In genomic region chr22:20427945-20428417, GRCh38 we compare ENCODE assay signal across 26 cellular contexts.
"Had no signal": no experiment of that assay in that cellular context is flagged by ENCODE, and none has a peak within 500 bp of the region (broad histone marks: within the 10 kb centered on the region; RNA-seq: fewer than 3 reads in every experiment).

No MANE protein-coding gene starts in this region.

- H3K4me3 ChIP-seq: colonic mucosa, gastroesophageal sphincter, lung, pancreas, tibial artery had no signal

- DNase-seq: activated CD4-positive, alpha-beta memory T cell treated with anti-CD3 and anti-CD28 coated beads, Interleukin-2, amount 10 ng/mL, durations not matched to agents 7 days and 5 days; activated CD4-positive, alpha-beta T cell treated with anti-CD3 and anti-CD28 coated beads, Interleukin-2, amount 10 ng/mL, durations not matched to agents 24 days and 14 days; activated naive CD8-positive, alpha-beta T cell treated with anti-CD3 and anti-CD28 coated beads for 36 hours; amniotic stem cell; colonic mucosa; endodermal cell; head of caudate nucleus; islet precursor cell; left colon; natural killer cell; stimulated activated CD4-positive, alpha-beta T cell treated with anti-CD3 and anti-CD28 coated beads, Interleukin-2, amount 100 ng/mL, for 24 hours; stimulated activated naive CD8-positive, alpha-beta T cell treated with anti-CD3 and anti-CD28 coated beads, Interleukin-15, amount 100 ng/mL, for 72 hours; SW 1271 had no signal

- ATAC-seq: activated CD4-positive, CD25-positive, alpha-beta regulatory T cell treated with anti-CD3 and anti-CD28 coated beads, Interleukin-2, amount 50 U/mL, for 24 hours; gastroesophageal sphincter; left colon; natural killer cell; pancreas; right cardiac atrium; stimulated activated effector memory CD8-positive, alpha-beta T cell treated with anti-CD3 and anti-CD28 coated beads, Interleukin-12 subunit alpha, Interleukin-12 subunit beta, amount 100 ng/mL, for 72 hours; stimulated activated naive CD8-positive, alpha-beta T cell treated with anti-CD3 and anti-CD28 coated beads, Interleukin-15, amount 100 ng/mL, for 72 hours had no signal

- H3K9me3 ChIP-seq: colonic mucosa, gastroesophageal sphincter, neutrophil, pancreas, tibial artery had no signal

- H3K27ac ChIP-seq: colonic mucosa, epithelial cell of prostate, gastroesophageal sphincter, neutrophil, pancreas, skin epidermis, tibial artery, VCaP had no signal

- FAIRE-seq: bronchial epithelial cell, pancreas had no signal

- H3K27ac Mint-ChIP-seq: activated CD4-positive, alpha-beta memory T cell treated with anti-CD3 and anti-CD28 coated beads, Interleukin-2, amount 10 ng/mL, durations not matched to agents 7 days and 5 days; activated CD4-positive, alpha-beta T cell treated with anti-CD3 and anti-CD28 coated beads, Interleukin-2, amount 10 ng/mL, durations not matched to agents 24 days and 14 days; activated naive CD8-positive, alpha-beta T cell treated with anti-CD3 and anti-CD28 coated beads for 36 hours; activated T-helper 1 cell treated with anti-CD3 and anti-CD28 coated beads, Interleukin-12 subunit alpha, Interleukin-12 subunit beta, Interleukin-2, Interleukin-4 antibody, amounts not matched to agents 30 ng/mL and 10 ng/mL and 1 ng/mL, durations not matched to agents 14 hours and 24 hours and 36 hours; endodermal cell; natural killer cell; stimulated activated effector memory CD8-positive, alpha-beta T cell treated with anti-CD3 and anti-CD28 coated beads, Interleukin-12 subunit alpha, Interleukin-12 subunit beta, amount 100 ng/mL, for 72 hours; stimulated activated naive CD8-positive, alpha-beta T cell treated with anti-CD3 and anti-CD28 coated beads, Interleukin-15, amount 100 ng/mL, for 72 hours had no signal

- H3K27me3 ChIP-seq: tibial artery had no signal

- H3K36me3 Mint-ChIP-seq: activated naive CD8-positive, alpha-beta T cell treated with anti-CD3 and anti-CD28 coated beads for 36 hours; natural killer cell had no signal

- H3K9me3 Mint-ChIP-seq: activated CD4-positive, alpha-beta memory T cell treated with anti-CD3 and anti-CD28 coated beads, Interleukin-2, amount 10 ng/mL, durations not matched to agents 7 days and 5 days; activated CD4-positive, alpha-beta T cell treated with anti-CD3 and anti-CD28 coated beads, Interleukin-2, amount 10 ng/mL, durations not matched to agents 24 days and 14 days; activated naive CD8-positive, alpha-beta T cell treated with anti-CD3 and anti-CD28 coated beads for 36 hours; activated T-helper 1 cell treated with anti-CD3 and anti-CD28 coated beads, Interleukin-12 subunit alpha, Interleukin-12 subunit beta, Interleukin-2, Interleukin-4 antibody, amounts not matched to agents 30 ng/mL and 10 ng/mL and 1 ng/mL, durations not matched to agents 14 hours and 24 hours and 36 hours; endodermal cell; natural killer cell; stimulated activated effector memory CD8-positive, alpha-beta T cell treated with anti-CD3 and anti-CD28 coated beads, Interleukin-12 subunit alpha, Interleukin-12 subunit beta, amount 100 ng/mL, for 72 hours; stimulated activated naive CD8-positive, alpha-beta T cell treated with anti-CD3 and anti-CD28 coated beads, Interleukin-15, amount 100 ng/mL, for 72 hours had no signal

- H3K4me3 Mint-ChIP-seq: activated T-helper 1 cell treated with anti-CD3 and anti-CD28 coated beads, Interleukin-12 subunit alpha, Interleukin-12 subunit beta, Interleukin-2, Interleukin-4 antibody, amounts not matched to agents 30 ng/mL and 10 ng/mL and 1 ng/mL, durations not matched to agents 14 hours and 24 hours and 36 hours; endodermal cell; stimulated activated naive CD8-positive, alpha-beta T cell treated with anti-CD3 and anti-CD28 coated beads, Interleukin-15, amount 100 ng/mL, for 72 hours had no signal

- H3K36me3 ChIP-seq: colonic mucosa, neutrophil, pancreas had no signal
